In genomic region chr2:11983870-11984269, GRCh38 we compare ENCODE assay signal across 34 cellular contexts.
"Had no signal": no experiment of that assay in that cellular context is flagged by ENCODE, and none has a peak within 500 bp of the region (broad histone marks: within the 10 kb centered on the region; RNA-seq: fewer than 3 reads in every experiment).

No MANE protein-coding gene starts in this region.

- H3K9me3 ChIP-seq: adrenal gland, body of pancreas, breast epithelium, SJCRH30, SK-N-SH had no signal

- H3K4me2 ChIP-seq: SK-N-SH had no signal

- H3K4me3 Mint-ChIP-seq: activated B cell treated with CpG ODN at 0.5 μM for 24 hours; activated CD4-positive, alpha-beta memory T cell treated with anti-CD3 and anti-CD28 coated beads for 36 hours; activated naive CD4-positive, alpha-beta T cell treated with anti-CD3 and anti-CD28 coated beads for 36 hours; activated T-cell treated with anti-CD3 and anti-CD28 coated beads, Interleukin-2, amount 50 U/mL, for 4 hours; activated T-helper 1 cell treated with anti-CD3 and anti-CD28 coated beads, Interleukin-12 subunit alpha, Interleukin-12 subunit beta, Interleukin-2, Interleukin-4 antibody, amounts not matched to agents 30 ng/mL and 10 ng/mL and 1 ng/mL, durations not matched to agents 14 hours and 24 hours and 36 hours; T-helper 1 cell treated with Interleukin-12 subunit alpha and Interleukin-12 subunit beta and Interleukin-4 antibody, amounts not matched to agents 30 μg/mL and 1 μg/mL, for 36 hours; T-helper 2 cell treated with Interferon-gamma antibody and Interleukin-4, amounts not matched to agents 5 μg/mL and 100 μg/mL, for 36 hours had no signal

- H3K4me1 ChIP-seq: adrenal gland, breast epithelium had no signal

- H3K27ac ChIP-seq: adrenal gland, body of pancreas, breast epithelium had no signal

- H3K9me3 Mint-ChIP-seq: activated T-cell treated with anti-CD3 and anti-CD28 coated beads, Interleukin-2, amount 50 U/mL, for 4 hours; IgD-negative memory B cell had no signal

- H3K4me3 ChIP-seq: adrenal gland, body of pancreas, breast epithelium, MG63 had no signal

- H3K27ac Mint-ChIP-seq: activated B cell treated with CpG ODN at 0.5 μM for 24 hours; activated CD4-positive, alpha-beta memory T cell treated with anti-CD3 and anti-CD28 coated beads for 36 hours; activated naive CD4-positive, alpha-beta T cell treated with anti-CD3 and anti-CD28 coated beads for 36 hours; activated naive CD4-positive, alpha-beta T cell treated with anti-CD3 and anti-CD28 coated beads, Interleukin-2, amount 50 U/mL, for 72 hours; activated T-helper 1 cell treated with anti-CD3 and anti-CD28 coated beads, Interleukin-12 subunit alpha, Interleukin-12 subunit beta, Interleukin-2, Interleukin-4 antibody, amounts not matched to agents 30 ng/mL and 10 ng/mL and 1 ng/mL, durations not matched to agents 14 hours and 24 hours and 36 hours; T-helper 1 cell treated with Interleukin-12 subunit alpha and Interleukin-12 subunit beta and Interleukin-4 antibody, amounts not matched to agents 30 μg/mL and 1 μg/mL, for 36 hours; T-helper 2 cell treated with Interferon-gamma antibody and Interleukin-4, amounts not matched to agents 5 μg/mL and 100 μg/mL, for 36 hours had no signal

- H3K36me3 ChIP-seq: adrenal gland, breast epithelium, MG63, SJCRH30 had no signal

- ATAC-seq: activated naive CD4-positive, alpha-beta T cell treated with anti-CD3 and anti-CD28 coated beads, Interleukin-2, amount 50 U/mL, for 72 hours; activated T-cell treated with anti-CD3 and anti-CD28 coated beads, Interleukin-2, amount 50 U/mL, for 4 hours; body of pancreas had no signal

- H3K27me3 Mint-ChIP-seq: activated B cell treated with CpG ODN at 0.5 μM for 24 hours, IgD-negative memory B cell had no signal

- DNase-seq: activated B cell treated with CpG ODN at 0.5 μM for 24 hours; activated CD4-positive, alpha-beta memory T cell treated with anti-CD3 and anti-CD28 coated beads for 36 hours; activated CD4-positive, alpha-beta T cell treated with anti-CD3 and anti-CD28 coated beads for 4 hours; activated CD4-positive, alpha-beta T cell treated with anti-CD3 and anti-CD28 coated beads, Interleukin-2, amount 50 U/mL, for 1 hour; activated CD4-positive, CD25-positive, alpha-beta regulatory T cell treated with anti-CD3 and anti-CD28 coated beads, Interleukin-2, amount 50 U/mL, for 72 hours; activated CD8-positive, alpha-beta memory T cell treated with anti-CD3 and anti-CD28 coated beads, Interleukin-2, amount 50 U/mL, for 4 hours; activated gamma-delta T cell treated with Interleukin-2 at 50 U/mL for 16 hours; activated naive CD4-positive, alpha-beta T cell treated with anti-CD3 and anti-CD28 coated beads for 36 hours; activated T-cell treated with anti-CD3 and anti-CD28 coated beads for 4 hours; activated T-cell treated with anti-CD3 and anti-CD28 coated beads, Interleukin-2, amount 50 U/mL, for 4 hours; adrenal gland; body of pancreas; Kasumi-1; KG1; MG63; NCI-H1048; NCI-H1436 treated with DMSO at 0.1 percent for 48 hours; NCI-H1694 treated with DMSO at 0.1 percent for 48 hours; NCI-H2029; NCI-H2107; NCI-H226; NCI-H446 treated with DMSO at 0.1 percent for 48 hours; NCI-H524; NCI-H69; NCI-H82; SHP77; SK-N-SH had no signal

- H3K9ac ChIP-seq: SK-N-SH had no signal

- H3K36me3 Mint-ChIP-seq: activated CD4-positive, alpha-beta memory T cell treated with anti-CD3 and anti-CD28 coated beads for 36 hours had no signal

- H3K27me3 ChIP-seq: adrenal gland, body of pancreas, breast epithelium, MG63, SJCRH30 had no signal
